1 cellular context compared by ENCODE assay signal in the genomic region with DNA sequence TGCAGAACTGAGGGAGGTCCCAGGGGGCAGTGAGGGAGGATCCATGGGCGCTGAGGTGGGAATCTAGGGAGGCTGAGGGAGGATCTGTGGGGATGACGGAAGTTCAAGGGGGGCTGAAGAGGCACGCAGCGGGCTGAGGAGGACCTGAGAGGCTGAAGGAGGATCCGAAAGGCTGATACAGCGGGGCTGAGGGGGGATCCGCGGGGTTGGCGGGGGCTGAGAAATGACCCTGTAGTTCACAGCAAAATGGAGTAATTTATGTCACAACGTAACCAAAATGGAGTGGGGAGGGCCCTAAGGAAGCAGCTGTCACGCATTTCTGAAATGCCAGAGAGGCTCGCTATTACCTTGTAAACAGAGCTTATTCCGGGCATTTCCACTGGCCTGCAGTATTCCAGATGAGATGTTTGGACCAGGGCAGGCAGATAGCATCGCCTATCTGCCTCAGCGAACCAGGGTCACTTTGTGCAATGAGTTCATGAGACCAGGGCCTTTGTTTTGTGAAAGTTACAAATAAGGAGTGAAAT.
TF ChIP-seq lines count a peak whose summit lies in the region.

No MANE protein-coding gene starts in this region.

TF ChIP-seq in IMR-90, 13 proteins besides CTCF, POLR2A, EP300 and RAD21 (continued from another document):
- TF ChIP-seq CHD1 (IDR thresholded peaks at IDR 0.05; ENCODE audit: low read depth, low read length) (no peak), BHLHE40 (IDR thresholded peaks at IDR 0.05; ENCODE audit: low read depth, low read length) (no peak), NFE2L2 (IDR thresholded peaks at IDR 0.05; ENCODE audit: low read depth, low read length) (no peak)
- TF ChIP-seq, protein P1, sequence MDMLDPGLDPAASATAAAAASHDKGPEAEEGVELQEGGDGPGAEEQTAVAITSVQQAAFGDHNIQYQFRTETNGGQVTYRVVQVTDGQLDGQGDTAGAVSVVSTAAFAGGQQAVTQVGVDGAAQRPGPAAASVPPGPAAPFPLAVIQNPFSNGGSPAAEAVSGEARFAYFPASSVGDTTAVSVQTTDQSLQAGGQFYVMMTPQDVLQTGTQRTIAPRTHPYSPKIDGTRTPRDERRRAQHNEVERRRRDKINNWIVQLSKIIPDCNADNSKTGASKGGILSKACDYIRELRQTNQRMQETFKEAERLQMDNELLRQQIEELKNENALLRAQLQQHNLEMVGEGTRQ (IDR thresholded peaks at IDR 0.05; ENCODE audit: low read depth, low read length) = no peak
